Comparison of ENCODE assay signal across 25 cellular contexts in genomic region chr7:32140540-32140939, GRCh38.
A peak's percentile ranks its signal among the peaks of the same experiment; 100 is the strongest.
DNase-seq lines count a peak whose midpoint lies in the region; ATAC-seq and TF ChIP-seq lines count a peak whose summit lies in the region.
"Had no signal": no experiment of that assay in that cellular context is flagged by ENCODE, and none has a peak within 500 bp of the region (broad histone marks: within the 10 kb centered on the region; RNA-seq: fewer than 3 reads in every experiment).

No MANE protein-coding gene starts in this region.

- H4K91ac ChIP-seq in trophoblast cell (ENCODE audit: low read depth, low read length), result no peak overlapping the region

- no peak overlapping the region for H4K8ac ChIP-seq in trophoblast cell (ENCODE audit: low read depth, low read length)

- H3K4me2 ChIP-seq in trophoblast cell (ENCODE audit: low read length), result no peak overlapping the region

- DNase-seq in Right ventricle myocardium inferior (ENCODE audit: missing footprints) (no peak), Right ventricle myocardium superior (no peak), M059J (ENCODE audit: low read depth) (peak; percentile 27), chondrocyte (ENCODE audit: low spot score) (no peak), kidney tubule cell (ENCODE audit: low spot score) (peak; percentile 16), erythroblast (lab: John Stamatoyannopoulos, UW) (no peak), trophoblast cell (no peak), NCI-H774 (lab: John Stamatoyannopoulos, UW) (no peak)
- DNase-seq: activated CD4-positive, alpha-beta T cell treated with anti-CD3 and anti-CD28 coated beads, Interleukin-2, amount 10 ng/mL, durations not matched to agents 7 days and 5 days; activated gamma-delta T cell; activated T-cell treated with anti-CD3 and anti-CD28 coated beads, Interleukin-2, amount 50 U/mL, for 24 hours; central memory CD4-positive, alpha-beta T cell; DND-41; GOT3; kidney; NCI-H1048; NCI-H2029; NCI-H748 treated with DMSO at 0.1 percent for 48 hours; nephron progenitor cell; ovary; retina; spleen had no signal

- no peaks in the 10 kb centered on the region for H3K27me3 Mint-ChIP-seq in chondrocyte (ENCODE audit: low read depth)
- H3K27me3 Mint-ChIP-seq: activated CD4-positive, alpha-beta T cell treated with anti-CD3 and anti-CD28 coated beads, Interleukin-2, amount 10 ng/mL, durations not matched to agents 7 days and 5 days; activated T-cell treated with anti-CD3 and anti-CD28 coated beads, Interleukin-2, amount 50 U/mL, for 24 hours; dendritic cell treated with granulocyte-macrophage colony-stimulating factor and Interleukin-4, amounts not matched to agents 40 ng/mL and 50 ng/mL, for 4 days had no signal

- no peaks in the 10 kb centered on the region for H3K4me1 ChIP-seq in trophoblast cell (ENCODE audit: control insufficient read depth in 1 of 2, insufficient read depth in 2 of 2, low read length in 2 of 2)
- H3K4me1 ChIP-seq: spleen had no signal

- no peaks in the 10 kb centered on the region for H3K36me3 ChIP-seq in trophoblast cell (ENCODE audit: control insufficient read depth in 1 of 2, insufficient read depth in 2 of 2, low read length in 2 of 2)
- H3K36me3 ChIP-seq: ovary, spleen had no signal

- H3K14ac ChIP-seq in trophoblast cell (ENCODE audit: low read length), result no peak overlapping the region

- H2BK5ac ChIP-seq in trophoblast cell (ENCODE audit: low read depth, low read length, poor library complexity), result no peak overlapping the region

- H3K27ac ChIP-seq in trophoblast cell (ENCODE audit: low read depth, low read length), result no peak overlapping the region
- H3K27ac ChIP-seq: ovary, spleen, VCaP had no signal

- H3K36me3 Mint-ChIP-seq in chondrocyte (ENCODE audit: low read depth), result peaks cover 1% of the 10 kb centered on the region
- H3K36me3 Mint-ChIP-seq: type B pancreatic cell had no signal

- H3K9me3 Mint-ChIP-seq in chondrocyte (ENCODE audit: low read depth), result peaks cover 4% of the 10 kb centered on the region
- H3K9me3 Mint-ChIP-seq: dendritic cell treated with granulocyte-macrophage colony-stimulating factor and Interleukin-4, amounts not matched to agents 40 ng/mL and 50 ng/mL, for 4 days; nephron progenitor cell; type B pancreatic cell had no signal

- H3K27me3 ChIP-seq in trophoblast cell (ENCODE audit: insufficient read depth, low read length), result no peaks in the 10 kb centered on the region
- H3K27me3 ChIP-seq: ovary, spleen had no signal

- no peak overlapping the region for H3K9ac ChIP-seq in trophoblast cell (ENCODE audit: low read length)

- no peaks in the 10 kb centered on the region for H3K79me1 ChIP-seq in trophoblast cell (ENCODE audit: low read length)

- ATAC-seq in Right ventricle myocardium inferior (peak; percentile 20), Right ventricle myocardium superior (ENCODE audit: poor library complexity) (no peak)

- no peak overlapping the region for H2BK12ac ChIP-seq in trophoblast cell (ENCODE audit: low read length)

- H3K4me1 Mint-ChIP-seq in chondrocyte (ENCODE audit: low read depth), result peaks cover 26% of the 10 kb centered on the region
- H3K4me1 Mint-ChIP-seq: activated CD4-positive, alpha-beta T cell treated with anti-CD3 and anti-CD28 coated beads, Interleukin-2, amount 10 ng/mL, durations not matched to agents 7 days and 5 days; nephron progenitor cell had no signal

- H3K79me2 ChIP-seq in trophoblast cell (ENCODE audit: control insufficient read depth, insufficient read depth, low read length, poor library complexity), result no peaks in the 10 kb centered on the region

- H3K4ac ChIP-seq in trophoblast cell (ENCODE audit: low read depth, low read length), result no peak overlapping the region

- no CpG with 5 or more reads among the region's 3 CpGs for WGBS in trophoblast cell (ENCODE audit: extremely low coverage, insufficient coverage, insufficient read length)

- H3K27ac Mint-ChIP-seq in chondrocyte (ENCODE audit: unreplicated experiment), result no peak overlapping the region
- H3K27ac Mint-ChIP-seq: activated CD4-positive, alpha-beta T cell treated with anti-CD3 and anti-CD28 coated beads, Interleukin-2, amount 10 ng/mL, durations not matched to agents 7 days and 5 days; activated T-cell treated with anti-CD3 and anti-CD28 coated beads, Interleukin-2, amount 50 U/mL, for 24 hours; dendritic cell treated with granulocyte-macrophage colony-stimulating factor and Interleukin-4, amounts not matched to agents 40 ng/mL and 50 ng/mL, for 4 days; nephron progenitor cell; type B pancreatic cell had no signal

- no peaks in the 10 kb centered on the region for H3K9me3 ChIP-seq in trophoblast cell (ENCODE audit: insufficient read depth, low read depth, low read length)
- H3K9me3 ChIP-seq: ovary, spleen had no signal

- no peak overlapping the region for H2AFZ ChIP-seq in trophoblast cell (ENCODE audit: insufficient read depth, low read length, poor library complexity)

- no peak overlapping the region for H2AK5ac ChIP-seq in trophoblast cell (ENCODE audit: low read length)

- H3K18ac ChIP-seq in trophoblast cell (ENCODE audit: low read length), result no peak overlapping the region

- intact Hi-C loops in Right ventricle myocardium inferior (cut with DNase I) (no loop called here), Right ventricle myocardium superior (cut with DNase I) (no loop called here)

- H3K4me3 Mint-ChIP-seq in chondrocyte (ENCODE audit: unreplicated experiment), result no peak overlapping the region
- H3K4me3 Mint-ChIP-seq: activated CD4-positive, alpha-beta T cell treated with anti-CD3 and anti-CD28 coated beads, Interleukin-2, amount 10 ng/mL, durations not matched to agents 7 days and 5 days; activated T-cell treated with anti-CD3 and anti-CD28 coated beads, Interleukin-2, amount 50 U/mL, for 24 hours; dendritic cell treated with granulocyte-macrophage colony-stimulating factor and Interleukin-4, amounts not matched to agents 40 ng/mL and 50 ng/mL, for 4 days; nephron progenitor cell; type B pancreatic cell had no signal

- H4K12ac ChIP-seq in trophoblast cell (ENCODE audit: low read depth, low read length), result no peak overlapping the region

- H2BK120ac ChIP-seq in trophoblast cell (ENCODE audit: insufficient read depth, low read length, poor library complexity), result no peak overlapping the region

- no peak overlapping the region for H3K23ac ChIP-seq in trophoblast cell (ENCODE audit: low read length)

- H3K4me3 ChIP-seq in trophoblast cell (ENCODE audit: low read depth, low read length), result no peak overlapping the region
- H3K4me3 ChIP-seq: ovary, spleen had no signal

- peak; percentile 8 for TF ChIP-seq CTCF in chondrocyte (IDR thresholded peaks at IDR 0.05)

- TF ChIP-seq POLR2A in erythroblast (IDR thresholded peaks at IDR 0.05; ENCODE audit: low read length), result no peak

Comparison
In these comparisons a context has a peak if more than half of its experiments do, and no peak if none do; other contexts are left out.
1. DNase-seq: peak in M059J (single experiment) and kidney tubule cell (single experiment); none in Right ventricle myocardium inferior (single experiment), Right ventricle myocardium superior (single experiment), chondrocyte (single experiment), erythroblast (0 of 2), trophoblast cell (0 of 2) and NCI-H774 (single experiment).